23 cellular contexts compared by ENCODE assay signal in the genomic region with DNA sequence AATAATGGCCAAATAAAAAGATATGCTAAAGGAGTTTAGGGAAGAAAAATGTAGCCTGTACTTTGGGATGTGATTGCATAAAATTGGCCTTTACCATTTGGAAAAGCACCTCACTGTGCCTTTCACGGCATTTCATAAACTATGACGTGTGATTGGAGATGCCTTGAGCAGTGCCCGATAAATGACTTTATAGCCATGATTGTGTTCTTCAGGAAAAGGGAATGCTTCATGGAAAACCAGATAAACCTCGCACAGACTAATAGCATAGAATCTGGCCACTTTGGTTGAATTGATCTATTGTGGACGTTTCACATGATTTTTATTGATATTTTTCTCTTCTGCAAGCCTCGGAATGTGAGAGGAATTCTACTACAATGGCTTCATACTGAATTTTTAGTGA.
"Had no signal": no experiment of that assay in that cellular context is flagged by ENCODE, and none has a peak within 500 bp of the region (broad histone marks: within the 10 kb centered on the region; RNA-seq: fewer than 3 reads in every experiment).

No MANE protein-coding gene starts in this region.

- H3K4me3 ChIP-seq: colonic mucosa, gastroesophageal sphincter, heart left ventricle, hepatocyte, left ventricle myocardium inferior, lower lobe of right lung, mucosa of descending colon had no signal

- H2AFZ ChIP-seq: hepatocyte had no signal

- H3K9me3 ChIP-seq: colonic mucosa, gastroesophageal sphincter, heart left ventricle, left ventricle myocardium inferior, lower lobe of right lung, mucosa of descending colon had no signal

- ATAC-seq: effector memory CD8-positive, alpha-beta T cell; esophagus mucosa; foreskin keratinocyte; gastroesophageal sphincter; heart left ventricle; left colon; left lobe of liver; lower lobe of right lung; mucosa of descending colon had no signal

- H3K36me3 ChIP-seq: colonic mucosa, gastroesophageal sphincter, heart left ventricle, left ventricle myocardium inferior, lower lobe of right lung had no signal

- H3K27ac ChIP-seq: colonic mucosa, foreskin keratinocyte, gastroesophageal sphincter, heart left ventricle, left ventricle myocardium inferior, lower lobe of right lung had no signal

- H3K27me3 ChIP-seq: colonic mucosa, foreskin keratinocyte, hepatocyte had no signal

- H3K4me1 Mint-ChIP-seq: immature natural killer cell had no signal

- H3K4me1 ChIP-seq: colonic mucosa, foreskin keratinocyte, left ventricle myocardium inferior, lower lobe of right lung had no signal

- H3K27me3 Mint-ChIP-seq: dendritic cell treated with granulocyte-macrophage colony-stimulating factor and Interleukin-4, amounts not matched to agents 40 ng/mL and 50 ng/mL, for 4 days had no signal

- DNase-seq: colonic mucosa; cortex of kidney; effector CD8-positive, alpha-beta T cell; effector memory CD8-positive, alpha-beta T cell; endodermal cell; erythroblast; foreskin keratinocyte; heart left ventricle; hypothalamus; immature natural killer cell; kidney; kidney glomerular epithelial cell; left colon; left ventricle myocardium inferior; lower lobe of right lung; mesenchymal stem cell; mucosa of descending colon had no signal

- H3K79me2 ChIP-seq: hepatocyte had no signal

- H3K4me2 ChIP-seq: hepatocyte had no signal

- H3K36me3 Mint-ChIP-seq: immature natural killer cell, mesothelial cell of epicardium had no signal

- H3K4me3 Mint-ChIP-seq: dendritic cell treated with granulocyte-macrophage colony-stimulating factor and Interleukin-4, amounts not matched to agents 40 ng/mL and 50 ng/mL, for 4 days; effector memory CD8-positive, alpha-beta T cell; endodermal cell; immature natural killer cell; mesothelial cell of epicardium had no signal

- H3K27ac Mint-ChIP-seq: dendritic cell treated with granulocyte-macrophage colony-stimulating factor and Interleukin-4, amounts not matched to agents 40 ng/mL and 50 ng/mL, for 4 days; effector memory CD8-positive, alpha-beta T cell; endodermal cell; immature natural killer cell; mesothelial cell of epicardium had no signal

- H3K9me3 Mint-ChIP-seq: dendritic cell treated with granulocyte-macrophage colony-stimulating factor and Interleukin-4, amounts not matched to agents 40 ng/mL and 50 ng/mL, for 4 days; effector memory CD8-positive, alpha-beta T cell; endodermal cell; immature natural killer cell; mesothelial cell of epicardium had no signal
